9 cellular contexts compared by ENCODE assay signal in the genomic region with DNA sequence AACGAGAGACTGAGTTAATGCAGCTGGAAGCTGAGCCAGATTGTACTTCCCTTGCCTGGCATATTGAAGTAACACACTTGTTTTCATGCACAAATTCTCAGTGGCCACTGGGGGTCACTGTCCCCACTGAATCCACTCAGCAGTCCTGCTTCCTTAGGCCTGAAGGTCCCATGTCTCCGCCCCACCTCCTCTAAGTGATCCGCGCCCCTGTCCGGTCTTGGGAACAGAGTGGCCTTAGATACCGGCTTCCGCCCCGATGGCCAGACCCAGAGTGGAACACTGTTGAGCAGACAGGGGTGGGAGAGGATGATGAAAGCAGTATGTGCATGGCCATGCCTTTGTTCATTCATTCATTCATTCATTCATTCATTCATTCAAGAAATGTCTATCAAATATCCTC. TPM values are rescaled to one million over a fixed set of nuclear protein-coding genes. Genes with fewer than 3 reads are reported as not detected.
A peak's percentile ranks its signal among the peaks of the same experiment; 100 is the strongest.
DNase-seq lines count a peak whose midpoint lies in the region; ATAC-seq and TF ChIP-seq lines count a peak whose summit lies in the region.
"Had no signal": no experiment of that assay in that cellular context is flagged by ENCODE, and none has a peak within 500 bp of the region (broad histone marks: within the 10 kb centered on the region; RNA-seq: fewer than 3 reads in every experiment).

No MANE protein-coding gene starts in this region.

- H3K4me3 ChIP-seq in GM12865 (ENCODE audit: low read depth, low read length) (no peak overlapping the region), trophoblast cell (ENCODE audit: low read depth, low read length) (no peak overlapping the region)

- H3K79me2 ChIP-seq in trophoblast cell (ENCODE audit: control insufficient read depth, insufficient read depth, low read length, poor library complexity), result no peaks in the 10 kb centered on the region

- WGBS in trophoblast cell (ENCODE audit: extremely low coverage, insufficient coverage, insufficient read length), result no CpG with 5 or more reads among the region's 8 CpGs

- H2BK5ac ChIP-seq in trophoblast cell (ENCODE audit: low read depth, low read length, poor library complexity), result no peak overlapping the region

- no peak overlapping the region for H3K9ac ChIP-seq in trophoblast cell (ENCODE audit: low read length)

- no peaks in the 10 kb centered on the region for H3K27me3 Mint-ChIP-seq in stimulated activated memory B cell treated with anti-CD40 and anti-IgM and Interleukin-4, amounts not matched to agents 10 μg/mL and 1 μg/mL and 100 μg/mL, for 72 hours
- H3K27me3 Mint-ChIP-seq: central memory CD8-positive, alpha-beta T cell had no signal

- TF ChIP-seq CTCF in GM12865 (IDR thresholded peaks at IDR 0.05; ENCODE audit: insufficient read depth, low read depth, low read length, missing control alignments), result peak; percentile 81

- H3K23ac ChIP-seq in trophoblast cell (ENCODE audit: low read length), result no peak overlapping the region

- no peak overlapping the region for H2AK5ac ChIP-seq in trophoblast cell (ENCODE audit: low read length)

- no peaks in the 10 kb centered on the region for H3K4me1 Mint-ChIP-seq in stimulated activated memory B cell treated with anti-CD40 and anti-IgM and Interleukin-4, amounts not matched to agents 10 μg/mL and 1 μg/mL and 100 μg/mL, for 72 hours
- H3K4me1 Mint-ChIP-seq: central memory CD8-positive, alpha-beta T cell had no signal

- no peak overlapping the region for H3K18ac ChIP-seq in trophoblast cell (ENCODE audit: low read length)

- H2BK120ac ChIP-seq in trophoblast cell (ENCODE audit: insufficient read depth, low read length, poor library complexity), result no peak overlapping the region

- no peak overlapping the region for H3K14ac ChIP-seq in trophoblast cell (ENCODE audit: low read length)

- H3K27me3 ChIP-seq in trophoblast cell (ENCODE audit: insufficient read depth, low read length), result no peaks in the 10 kb centered on the region

- H3K36me3 ChIP-seq in trophoblast cell (ENCODE audit: control insufficient read depth in 1 of 2, insufficient read depth in 2 of 2, low read length in 2 of 2), result peaks cover 7 to 15% of the 10 kb centered on the region in 2 experiments

- H3K9me3 Mint-ChIP-seq in stimulated activated memory B cell treated with anti-CD40 and anti-IgM and Interleukin-4, amounts not matched to agents 10 μg/mL and 1 μg/mL and 100 μg/mL, for 72 hours, result no peaks in the 10 kb centered on the region
- H3K9me3 Mint-ChIP-seq: central memory CD8-positive, alpha-beta T cell had no signal

- peak; percentile 93 for ATAC-seq in Right ventricle myocardium superior (ENCODE audit: poor library complexity)
- no peak for ATAC-seq in stimulated activated memory B cell treated with anti-CD40 and anti-IgM and Interleukin-4, amounts not matched to agents 10 μg/mL and 1 μg/mL and 100 μg/mL, for 72 hours

- no peak overlapping the region for H4K91ac ChIP-seq in trophoblast cell (ENCODE audit: low read depth, low read length)

- DNase-seq in GM12865 (ENCODE audit: low read depth) (peak; percentile 92), Kasumi-1 (lab: John Stamatoyannopoulos, UW) (peak; percentile 80 to 86), RPMI8226 (peak; percentile 87), Right ventricle myocardium superior (peak; percentile 79), trophoblast cell (peak; percentile 87 to 92)
- DNase-seq in activated naive CD4-positive, alpha-beta T cell treated with anti-CD3 and anti-CD28 coated beads, Interleukin-2, amount 50 U/mL, for 16 hours, result peak; percentile 29
- no peak for DNase-seq in stimulated activated naive CD4-positive, alpha-beta T cell treated with Interleukin-2 at 50 U/mL for 16 hours (lab: John Stamatoyannopoulos, UW)

- no peaks in the 10 kb centered on the region for H3K9me3 ChIP-seq in trophoblast cell (ENCODE audit: insufficient read depth, low read depth, low read length)

- no peak overlapping the region for H3K27ac Mint-ChIP-seq in stimulated activated memory B cell treated with anti-CD40 and anti-IgM and Interleukin-4, amounts not matched to agents 10 μg/mL and 1 μg/mL and 100 μg/mL, for 72 hours

- no peak overlapping the region for H3K4ac ChIP-seq in trophoblast cell (ENCODE audit: low read depth, low read length)

- H3K27ac ChIP-seq in trophoblast cell (ENCODE audit: low read depth, low read length), result no peak overlapping the region

- no peak overlapping the region for H4K8ac ChIP-seq in trophoblast cell (ENCODE audit: low read depth, low read length)

- intact Hi-C loops in Right ventricle myocardium superior (cut with DNase I), result no loop called here

- H4K12ac ChIP-seq in trophoblast cell (ENCODE audit: low read depth, low read length), result no peak overlapping the region

- no peaks in the 10 kb centered on the region for H3K79me1 ChIP-seq in trophoblast cell (ENCODE audit: low read length)

- H3K4me3 Mint-ChIP-seq in stimulated activated memory B cell treated with anti-CD40 and anti-IgM and Interleukin-4, amounts not matched to agents 10 μg/mL and 1 μg/mL and 100 μg/mL, for 72 hours, result no peak overlapping the region
- H3K4me3 Mint-ChIP-seq: central memory CD8-positive, alpha-beta T cell had no signal

- H3K4me2 ChIP-seq in trophoblast cell (ENCODE audit: low read length), result no peak overlapping the region

- H3K36me3 Mint-ChIP-seq in stimulated activated memory B cell treated with anti-CD40 and anti-IgM and Interleukin-4, amounts not matched to agents 10 μg/mL and 1 μg/mL and 100 μg/mL, for 72 hours, result peaks cover 13% of the 10 kb centered on the region

- peaks cover 5 to 10% of the 10 kb centered on the region in 2 experiments for H3K4me1 ChIP-seq in trophoblast cell (ENCODE audit: control insufficient read depth in 1 of 2, insufficient read depth in 2 of 2, low read length in 2 of 2)

- H2BK12ac ChIP-seq in trophoblast cell (ENCODE audit: low read length), result no peak overlapping the region

- H2AFZ ChIP-seq in trophoblast cell (ENCODE audit: insufficient read depth, low read length, poor library complexity), result no peak overlapping the region

RNA-seq across cellular contexts. Expression of a gene that starts 34.8 kb away (rescaled TPM):
- total RNA-seq in Right ventricle myocardium superior, result 0.54 TPM
- 7.7 and 8.0 TPM in 2 replicates for polyA plus RNA-seq in trophoblast cell (2013)

RNA-seq across cellular contexts. Expression of a gene that starts 59.9 kb away (rescaled TPM):
- not detected for total RNA-seq in Right ventricle myocardium superior
- polyA plus RNA-seq in trophoblast cell (2013), result 0.06 and 0.10 TPM in 2 replicates
